12 cellular contexts compared by ENCODE assay signal in the genomic region with DNA sequence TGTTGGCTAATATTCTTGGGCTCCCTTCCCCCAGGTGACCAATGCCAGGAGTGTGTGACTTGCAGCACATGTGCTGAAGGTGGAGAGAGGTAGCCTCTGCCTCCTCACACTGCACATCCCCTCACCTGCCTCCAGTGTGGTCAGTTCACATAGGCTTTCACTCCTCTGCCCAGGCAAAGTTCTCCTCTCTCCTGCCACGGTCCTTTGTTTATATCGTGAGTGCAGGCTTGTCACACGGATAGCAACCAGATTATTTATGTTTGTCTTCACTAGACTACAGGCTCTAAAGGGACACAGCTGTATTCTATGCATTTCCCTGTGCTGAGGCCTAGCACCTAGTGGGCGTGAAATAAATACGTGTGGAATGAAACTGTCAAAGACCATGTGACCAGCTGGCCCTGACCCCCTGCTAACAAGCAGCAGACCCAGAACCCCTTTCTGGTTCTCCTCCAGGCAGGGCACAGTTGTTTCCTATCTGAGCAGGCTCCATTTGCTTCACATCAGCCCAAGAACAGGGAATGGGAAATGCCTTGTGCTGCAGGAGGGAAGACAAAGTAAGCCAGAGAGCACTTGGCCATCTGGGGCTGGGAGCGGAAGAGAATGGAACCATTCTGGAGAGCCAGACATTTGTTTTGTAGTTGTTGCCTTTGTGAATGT. TPM values are rescaled to one million over a fixed set of nuclear protein-coding genes. Genes with fewer than 3 reads are reported as not detected.
DNase-seq lines count a peak whose midpoint lies in the region; ATAC-seq and TF ChIP-seq lines count a peak whose summit lies in the region.
"Had no signal": no experiment of that assay in that cellular context is flagged by ENCODE, and none has a peak within 500 bp of the region (broad histone marks: within the 10 kb centered on the region; RNA-seq: fewer than 3 reads in every experiment).

No MANE protein-coding gene starts in this region.

- H3K27ac ChIP-seq in right atrium auricular region, result peak overlapping the region; percentile 46 to 52
- no peak overlapping the region for H3K27ac ChIP-seq in parathyroid adenoma

- no peak for TF ChIP-seq POLR2A in GM18505 (IDR thresholded peaks at IDR 0.05; ENCODE audit: borderline replicate concordance, extremely low read depth, insufficient read depth, insufficient read length)

- ATAC-seq in SK-N-SH treated with all-trans-retinoic acid at 6 μM for 48 hours, result peak; percentile 50
- ATAC-seq in GM18505 (IDR thresholded peaks at IDR 0.05; ENCODE audit: unreplicated experiment), result no peak

- DNase-seq in EH (ENCODE audit: low read depth), result peak; percentile 21
- peak; percentile 52 for DNase-seq in right atrium auricular region (ENCODE audit: low spot score)
- no peak for DNase-seq in NCI-H1694 (lab: John Stamatoyannopoulos, UW)
- DNase-seq in stimulated activated CD4-positive, alpha-beta T cell treated with anti-CD3 and anti-CD28 coated beads, Interleukin-15, amount 100 ng/mL, for 24 hours, result no peak
- DNase-seq in SIG-M5 treated with dmso at 0.1 percent for 504 hours (lab: John Stamatoyannopoulos, UW; ENCODE audit: unreplicated experiment), result no peak
- DNase-seq: activated gamma-delta T cell, KG1 had no signal

- no peaks in the 10 kb centered on the region for H3K79me2 ChIP-seq in parathyroid adenoma

- H3K4me3 ChIP-seq in right atrium auricular region, result no peak overlapping the region
- no peak overlapping the region for H3K4me3 ChIP-seq in parathyroid adenoma (ENCODE audit: low read depth, low read length)

- no peaks in the 10 kb centered on the region for H3K36me3 ChIP-seq in right atrium auricular region
- H3K36me3 ChIP-seq in parathyroid adenoma (ENCODE audit: control insufficient read depth, insufficient read depth, low read length), result no peaks in the 10 kb centered on the region

- peak overlapping the region; percentile 36 for H2AFZ ChIP-seq in parathyroid adenoma

- TF ChIP-seq CTCF in right atrium auricular region (IDR thresholded peaks at IDR 0.05) (no peak), parathyroid adenoma (IDR thresholded peaks at IDR 0.05) (no peak)

- H3K4me1 ChIP-seq in right atrium auricular region (peaks cover 0 to 24% of the 10 kb centered on the region in 2 donors), parathyroid adenoma (no peaks in the 10 kb centered on the region)

- H3K4me2 ChIP-seq in parathyroid adenoma (ENCODE audit: low read length), result no peak overlapping the region

- H3K9ac ChIP-seq in parathyroid adenoma, result no peak overlapping the region

- no peaks in the 10 kb centered on the region for H3K9me3 ChIP-seq in right atrium auricular region
- H3K9me3 ChIP-seq in parathyroid adenoma (ENCODE audit: control insufficient read depth, low read length), result no peaks in the 10 kb centered on the region

- H3K27me3 ChIP-seq in right atrium auricular region (no peaks in the 10 kb centered on the region), parathyroid adenoma (ENCODE audit: control insufficient read depth, insufficient read depth, low read length) (no peaks in the 10 kb centered on the region)

TF ChIP-seq in SK-N-SH treated with all-trans-retinoic acid at 6 μM for 48 hours, 23 proteins besides CTCF, POLR2A, EP300 and RAD21:
- no peak for TF ChIP-seq ZNF70 (CRISPR knock-in tag; IDR thresholded peaks at IDR 0.05)
- no peak for TF ChIP-seq OSR1 (CRISPR knock-in tag; IDR thresholded peaks at IDR 0.05)
- no peak for TF ChIP-seq TCF4 (CRISPR knock-in tag; IDR thresholded peaks at IDR 0.05; ENCODE audit: borderline replicate concordance)
- TF ChIP-seq, protein P1, sequence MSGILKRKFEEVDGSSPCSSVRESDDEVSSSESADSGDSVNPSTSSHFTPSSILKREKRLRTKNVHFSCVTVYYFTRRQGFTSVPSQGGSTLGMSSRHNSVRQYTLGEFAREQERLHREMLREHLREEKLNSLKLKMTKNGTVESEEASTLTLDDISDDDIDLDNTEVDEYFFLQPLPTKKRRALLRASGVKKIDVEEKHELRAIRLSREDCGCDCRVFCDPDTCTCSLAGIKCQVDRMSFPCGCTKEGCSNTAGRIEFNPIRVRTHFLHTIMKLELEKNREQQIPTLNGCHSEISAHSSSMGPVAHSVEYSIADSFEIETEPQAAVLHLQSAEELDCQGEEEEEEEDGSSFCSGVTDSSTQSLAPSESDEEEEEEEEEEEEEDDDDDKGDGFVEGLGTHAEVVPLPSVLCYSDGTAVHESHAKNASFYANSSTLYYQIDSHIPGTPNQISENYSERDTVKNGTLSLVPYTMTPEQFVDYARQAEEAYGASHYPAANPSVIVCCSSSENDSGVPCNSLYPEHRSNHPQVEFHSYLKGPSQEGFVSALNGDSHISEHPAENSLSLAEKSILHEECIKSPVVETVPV (CRISPR knock-in tag; IDR thresholded peaks at IDR 0.05), result no peak
- TF ChIP-seq, protein P2, sequence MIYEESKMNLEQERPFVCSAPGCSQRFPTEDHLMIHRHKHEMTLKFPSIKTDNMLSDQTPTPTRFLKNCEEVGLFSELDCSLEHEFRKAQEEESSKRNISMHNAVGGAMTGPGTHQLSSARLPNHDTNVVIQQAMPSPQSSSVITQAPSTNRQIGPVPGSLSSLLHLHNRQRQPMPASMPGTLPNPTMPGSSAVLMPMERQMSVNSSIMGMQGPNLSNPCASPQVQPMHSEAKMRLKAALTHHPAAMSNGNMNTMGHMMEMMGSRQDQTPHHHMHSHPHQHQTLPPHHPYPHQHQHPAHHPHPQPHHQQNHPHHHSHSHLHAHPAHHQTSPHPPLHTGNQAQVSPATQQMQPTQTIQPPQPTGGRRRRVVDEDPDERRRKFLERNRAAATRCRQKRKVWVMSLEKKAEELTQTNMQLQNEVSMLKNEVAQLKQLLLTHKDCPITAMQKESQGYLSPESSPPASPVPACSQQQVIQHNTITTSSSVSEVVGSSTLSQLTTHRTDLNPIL (CRISPR knock-in tag; IDR thresholded peaks at IDR 0.05; ENCODE audit: low read depth), result no peak
- TF ChIP-seq ZC3H10 (CRISPR knock-in tag; IDR thresholded peaks at IDR 0.05), result no peak
- no peak for TF ChIP-seq TOX (CRISPR knock-in tag; IDR thresholded peaks at IDR 0.05; ENCODE audit: borderline replicate concordance)
TF ChIP-seq in SK-N-SH treated with all-trans-retinoic acid at 6 μM for 48 hours: peak in this region for 0.

RNA-seq across cellular contexts. Expression of a gene that starts 42.3 kb away (rescaled TPM):
- total RNA-seq in right atrium auricular region, result under 1 TPM; 0.43 to 0.96 TPM

RNA-seq across cellular contexts. Expression of a gene that starts 45.5 kb away (rescaled TPM):
- total RNA-seq in right atrium auricular region, result not detected
- total RNA-seq: SK-MEL-5 had no signal

RNA-seq across cellular contexts. Expression of a gene that starts 56.3 kb away (rescaled TPM):
- 100 to 1,000 TPM; 130 to 245 TPM for total RNA-seq in right atrium auricular region
- total RNA-seq: frontal cortex, SK-MEL-5 had no signal

Comparison
In these comparisons a context has a peak if more than half of its experiments do, and no peak if none do; other contexts are left out.
1. DNase-seq: peak in EH (single experiment) and right atrium auricular region (single experiment); none in NCI-H1694 (single experiment), stimulated activated CD4-positive, alpha-beta T cell treated with anti-CD3 and anti-CD28 coated beads, Interleukin-15, amount 100 ng/mL, for 24 hours (single experiment) and SIG-M5 treated with dmso at 0.1 percent for 504 hours (single experiment).